24 cellular contexts compared by ENCODE assay signal in the genomic region with DNA sequence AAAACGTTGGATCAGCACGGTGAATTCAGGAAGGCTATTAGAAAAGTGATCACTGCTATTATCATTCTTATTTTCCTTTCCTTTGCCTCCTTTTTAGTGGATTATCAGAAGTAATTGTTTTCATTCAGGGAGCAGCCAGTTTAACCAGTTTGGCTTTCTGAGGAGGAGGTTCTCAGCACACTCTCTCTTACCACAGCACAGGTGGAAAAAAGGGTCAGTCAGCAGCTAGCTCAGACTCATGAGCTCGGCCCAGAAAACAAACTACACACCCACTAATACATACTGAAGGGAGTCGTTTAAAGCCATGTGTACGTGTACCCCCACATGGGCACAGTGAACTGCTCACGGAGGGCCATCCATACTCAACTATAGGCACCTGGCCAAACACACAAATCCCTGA. TPM values are rescaled to one million over a fixed set of nuclear protein-coding genes. Genes with fewer than 3 reads are reported as not detected.
DNase-seq lines count a peak whose midpoint lies in the region; ATAC-seq, FAIRE-seq and TF ChIP-seq lines count a peak whose summit lies in the region.
"Had no signal": no experiment of that assay in that cellular context is flagged by ENCODE, and none has a peak within 500 bp of the region (broad histone marks: within the 10 kb centered on the region; RNA-seq: fewer than 3 reads in every experiment).

No MANE protein-coding gene starts in this region.

- peaks cover 18% of the 10 kb centered on the region for H3K4me1 ChIP-seq in mucosa of descending colon (ENCODE audit: low read depth)
- no peaks in the 10 kb centered on the region for H3K4me1 ChIP-seq in effector memory CD4-positive, alpha-beta T cell (ENCODE audit: control insufficient read depth, insufficient read depth, low read length, poor library complexity, severe bottlenecking)
- H3K4me1 ChIP-seq: heart left ventricle had no signal

- H3K36me3 ChIP-seq in bronchial epithelial cell (ENCODE audit: control insufficient read depth, insufficient read depth, low read length) (no peaks in the 10 kb centered on the region), mucosa of descending colon (ENCODE audit: low read depth) (no peaks in the 10 kb centered on the region)
- H3K36me3 ChIP-seq in effector memory CD4-positive, alpha-beta T cell (ENCODE audit: control insufficient read depth, insufficient read depth, low read length): no peaks in the 10 kb centered on the region
- H3K36me3 ChIP-seq: heart left ventricle had no signal

- no peaks in the 10 kb centered on the region for H3K9me3 Mint-ChIP-seq in type B pancreatic cell
- H3K9me3 Mint-ChIP-seq: activated naive CD4-positive, alpha-beta T cell treated with anti-CD3 and anti-CD28 coated beads, Interleukin-2, amount 10 ng/mL, durations not matched to agents 7 days and 5 days; activated T-helper 1 cell treated with anti-CD3 and anti-CD28 coated beads, Interleukin-12 subunit alpha, Interleukin-12 subunit beta, Interleukin-2, Interleukin-4 antibody, amounts not matched to agents 30 ng/mL and 10 ng/mL and 1 ng/mL, durations not matched to agents 14 hours and 24 hours and 36 hours; CD4-positive, alpha-beta memory T cell; naive thymus-derived CD8-positive, alpha-beta T cell had no signal

- peaks cover 12% of the 10 kb centered on the region for H3K36me3 Mint-ChIP-seq in type B pancreatic cell
- H3K36me3 Mint-ChIP-seq: activated naive CD4-positive, alpha-beta T cell treated with anti-CD3 and anti-CD28 coated beads, Interleukin-2, amount 10 ng/mL, durations not matched to agents 7 days and 5 days; CD4-positive, alpha-beta memory T cell had no signal

- H3K27me3 ChIP-seq in bronchial epithelial cell (ENCODE audit: control insufficient read depth, insufficient read depth, low read length): no peaks in the 10 kb centered on the region
- H3K27me3 ChIP-seq in effector memory CD4-positive, alpha-beta T cell (replicated peaks; ENCODE audit: control insufficient read depth, insufficient read depth, low read length, poor library complexity, severe bottlenecking): no peaks in the 10 kb centered on the region

- H3K27ac ChIP-seq in effector memory CD4-positive, alpha-beta T cell (ENCODE audit: insufficient read depth, low read length, poor library complexity, severe bottlenecking): no peak overlapping the region
- H3K27ac ChIP-seq: heart left ventricle had no signal

- intact Hi-C loops in mucosa of descending colon (cut with DNase I, micrococcal nuclease): no loop called here

- peak overlapping the region; percentile 86 for H3K27ac Mint-ChIP-seq in type B pancreatic cell
- H3K27ac Mint-ChIP-seq: activated CD8-positive, alpha-beta memory T cell treated with anti-CD3 and anti-CD28 coated beads, Interleukin-2, amount 10 ng/mL, durations not matched to agents 7 days and 5 days; activated naive CD4-positive, alpha-beta T cell treated with anti-CD3 and anti-CD28 coated beads, Interleukin-2, amount 10 ng/mL, durations not matched to agents 7 days and 5 days; activated T-helper 1 cell treated with anti-CD3 and anti-CD28 coated beads, Interleukin-12 subunit alpha, Interleukin-12 subunit beta, Interleukin-2, Interleukin-4 antibody, amounts not matched to agents 30 ng/mL and 10 ng/mL and 1 ng/mL, durations not matched to agents 14 hours and 24 hours and 36 hours; CD4-positive, alpha-beta memory T cell; naive thymus-derived CD8-positive, alpha-beta T cell had no signal

- TF ChIP-seq CTCF in bronchial epithelial cell (IDR thresholded peaks at IDR 0.05; ENCODE audit: insufficient read depth, low read length, severe bottlenecking) (no peak), mucosa of descending colon (IDR thresholded peaks at IDR 0.05) (no peak), type B pancreatic cell (conservative IDR thresholded peaks at IDR 0.05) (no peak)

- no peaks in the 10 kb centered on the region for H3K27me3 Mint-ChIP-seq in type B pancreatic cell
- H3K27me3 Mint-ChIP-seq: activated CD8-positive, alpha-beta memory T cell treated with anti-CD3 and anti-CD28 coated beads, Interleukin-2, amount 10 ng/mL, durations not matched to agents 7 days and 5 days had no signal

- ATAC-seq in mucosa of descending colon: peak; percentile 74
- ATAC-seq in GM19455 (IDR thresholded peaks at IDR 0.05; ENCODE audit: unreplicated experiment): no peak
- ATAC-seq: activated CD8-positive, alpha-beta memory T cell treated with anti-CD3 and anti-CD28 coated beads, Interleukin-2, amount 10 ng/mL, durations not matched to agents 7 days and 5 days; HCT116; heart left ventricle; naive thymus-derived CD8-positive, alpha-beta T cell had no signal

- H3K9me3 ChIP-seq in mucosa of descending colon: no peaks in the 10 kb centered on the region
- H3K9me3 ChIP-seq in effector memory CD4-positive, alpha-beta T cell (ENCODE audit: control insufficient read depth, low read length): no peaks in the 10 kb centered on the region
- H3K9me3 ChIP-seq: heart left ventricle had no signal

- DNase-seq in DMS53 (lab: John Stamatoyannopoulos, UW) (peak; percentile 25), DMS53 treated with DMSO at 0.1 percent for 48 hours (lab: John Stamatoyannopoulos, UW; ENCODE audit: unreplicated experiment) (no peak), bronchial epithelial cell (ENCODE audit: low read depth) (peak; percentile 47), mucosa of descending colon (peak in 1 of 3 donors; percentile 51), type B pancreatic cell (ENCODE audit: extremely low spot score, unreplicated experiment) (no peak), cerebellum (ENCODE audit: low spot score) (no peak)
- DNase-seq in effector memory CD4-positive, alpha-beta T cell: no peak
- DNase-seq: activated CD4-positive, alpha-beta T cell treated with anti-CD3 and anti-CD28 coated beads, Interleukin-2, amount 50 U/mL, for 1 hour; activated CD8-positive, alpha-beta memory T cell treated with anti-CD3 and anti-CD28 coated beads, Interleukin-2, amount 10 ng/mL, durations not matched to agents 7 days and 5 days; activated naive CD4-positive, alpha-beta T cell treated with anti-CD3 and anti-CD28 coated beads, Interleukin-2, amount 10 ng/mL, durations not matched to agents 7 days and 5 days; anterior cingulate cortex; CD4-positive, alpha-beta memory T cell; dermis blood vessel endothelial cell; heart left ventricle; mesenchymal stem cell; naive thymus-derived CD8-positive, alpha-beta T cell; NCI-H1930; NCI-H226; NCI-H774; stimulated activated CD4-positive, alpha-beta T cell treated with anti-CD3 and anti-CD28 coated beads, Interleukin-4, amount 100 ng/mL, for 4 hours; stimulated activated naive CD4-positive, alpha-beta T cell treated with Interleukin-2 at 50 U/mL for 16 hours had no signal

- no peaks in the 10 kb centered on the region for H3K4me1 Mint-ChIP-seq in type B pancreatic cell (ENCODE audit: unreplicated experiment)
- H3K4me1 Mint-ChIP-seq: activated CD8-positive, alpha-beta memory T cell treated with anti-CD3 and anti-CD28 coated beads, Interleukin-2, amount 10 ng/mL, durations not matched to agents 7 days and 5 days; activated naive CD4-positive, alpha-beta T cell treated with anti-CD3 and anti-CD28 coated beads, Interleukin-2, amount 10 ng/mL, durations not matched to agents 7 days and 5 days; CD4-positive, alpha-beta memory T cell; naive thymus-derived CD8-positive, alpha-beta T cell had no signal

- H3K4me3 ChIP-seq in bronchial epithelial cell (ENCODE audit: low read depth, low read length) (no peak overlapping the region), mucosa of descending colon (no peak overlapping the region)
- no peak overlapping the region for H3K4me3 ChIP-seq in effector memory CD4-positive, alpha-beta T cell (ENCODE audit: insufficient read depth, low read depth, low read length, poor library complexity, severe bottlenecking)
- H3K4me3 ChIP-seq: heart left ventricle had no signal

- peak overlapping the region; percentile 53 for H3K4me3 Mint-ChIP-seq in type B pancreatic cell
- H3K4me3 Mint-ChIP-seq: activated CD8-positive, alpha-beta memory T cell treated with anti-CD3 and anti-CD28 coated beads, Interleukin-2, amount 10 ng/mL, durations not matched to agents 7 days and 5 days; activated naive CD4-positive, alpha-beta T cell treated with anti-CD3 and anti-CD28 coated beads, Interleukin-2, amount 10 ng/mL, durations not matched to agents 7 days and 5 days; activated T-helper 1 cell treated with anti-CD3 and anti-CD28 coated beads, Interleukin-12 subunit alpha, Interleukin-12 subunit beta, Interleukin-2, Interleukin-4 antibody, amounts not matched to agents 30 ng/mL and 10 ng/mL and 1 ng/mL, durations not matched to agents 14 hours and 24 hours and 36 hours; CD4-positive, alpha-beta memory T cell; naive thymus-derived CD8-positive, alpha-beta T cell had no signal

- FAIRE-seq in bronchial epithelial cell (lab: Jason Lieb, UNC): no peak

RNA-seq across cellular contexts. Expression of a gene that starts 23.2 kb away (rescaled TPM):
- total RNA-seq in bronchial epithelial cell (14.0 and 14.5 TPM in 2 replicates), mucosa of descending colon (10 to 100 TPM in 2 of 3 donors, 1 to 10 TPM in 1; 9.6 to 14.7 (median 13.7) TPM), type B pancreatic cell (ENCODE audit: low replicate concordance) (39.6 and 57.6 TPM in 2 replicates), cerebellum (28.9 TPM)

RNA-seq across cellular contexts. Expression of a gene that starts 37.2 kb away (rescaled TPM):
- total RNA-seq in bronchial epithelial cell (0.53 and 6.8 TPM in 2 replicates), mucosa of descending colon (10 to 100 TPM; 19.9 to 37.6 (median 28.0) TPM), type B pancreatic cell (ENCODE audit: low replicate concordance) (0.68 and 8.9 TPM in 2 replicates), cerebellum (4.9 TPM)
- total RNA-seq: activated T-helper 1 cell treated with anti-CD3 and anti-CD28 coated beads, Interleukin-12 subunit alpha, Interleukin-12 subunit beta, Interleukin-2, Interleukin-4 antibody, amounts not matched to agents 30 ng/mL and 10 ng/mL and 1 ng/mL, durations not matched to agents 14 hours and 24 hours and 36 hours; CD4-positive, alpha-beta memory T cell had no signal

Comparison
In these comparisons a context has a peak if more than half of its experiments do, and no peak if none do; other contexts are left out.
1. DNase-seq: peak in DMS53 (single experiment) and bronchial epithelial cell (single experiment); none in DMS53 treated with DMSO at 0.1 percent for 48 hours (single experiment), type B pancreatic cell (single experiment), effector memory CD4-positive, alpha-beta T cell (0 of 3) and cerebellum (single experiment).